Comparison of ENCODE assay signal across 12 cellular contexts in genomic region chr6:51199272-51199671, GRCh38.
"Had no signal": no experiment of that assay in that cellular context is flagged by ENCODE, and none has a peak within 500 bp of the region (broad histone marks: within the 10 kb centered on the region; RNA-seq: fewer than 3 reads in every experiment).

No MANE protein-coding gene starts in this region.

- H3K9me3 Mint-ChIP-seq: activated CD4-positive, alpha-beta T cell treated with anti-CD3 and anti-CD28 coated beads, Interleukin-2, amount 10 ng/mL, durations not matched to agents 7 days and 5 days; neural progenitor cell; stimulated activated naive CD8-positive, alpha-beta T cell treated with anti-CD3 and anti-CD28 coated beads, Interleukin-15, Interleukin-2, amounts not matched to agents 100 ng/mL and 50 ng/mL, for 24 hours had no signal

- DNase-seq: activated CD4-positive, alpha-beta T cell treated with anti-CD3 and anti-CD28 coated beads, Interleukin-2, amount 10 ng/mL, durations not matched to agents 7 days and 5 days; activated CD4-positive, CD25-positive, alpha-beta regulatory T cell; activated CD8-positive, alpha-beta memory T cell treated with anti-CD3 and anti-CD28 coated beads for 24 hours; activated naive CD4-positive, alpha-beta T cell treated with Interleukin-2 at 50 U/mL for 16 hours; hypothalamus; kidney glomerular epithelial cell; midbrain; pancreas; stimulated activated CD4-positive, alpha-beta T cell treated with anti-CD3 and anti-CD28 coated beads, Interleukin-2, amount 100 ng/mL, for 48 hours; stimulated activated CD8-positive, alpha-beta memory T cell treated with anti-CD3 and anti-CD28 coated beads, Interleukin-4, amount 100 ng/mL, for 48 hours had no signal

- ATAC-seq: pancreas had no signal

- H3K4me1 Mint-ChIP-seq: activated CD4-positive, alpha-beta T cell treated with anti-CD3 and anti-CD28 coated beads, Interleukin-2, amount 10 ng/mL, durations not matched to agents 7 days and 5 days; neural progenitor cell had no signal

- H3K4me3 Mint-ChIP-seq: activated CD4-positive, alpha-beta T cell treated with anti-CD3 and anti-CD28 coated beads, Interleukin-2, amount 10 ng/mL, durations not matched to agents 7 days and 5 days; neural progenitor cell; stimulated activated naive CD8-positive, alpha-beta T cell treated with anti-CD3 and anti-CD28 coated beads, Interleukin-15, Interleukin-2, amounts not matched to agents 100 ng/mL and 50 ng/mL, for 24 hours had no signal

- H3K27ac Mint-ChIP-seq: activated CD4-positive, alpha-beta T cell treated with anti-CD3 and anti-CD28 coated beads, Interleukin-2, amount 10 ng/mL, durations not matched to agents 7 days and 5 days; neural progenitor cell; stimulated activated naive CD8-positive, alpha-beta T cell treated with anti-CD3 and anti-CD28 coated beads, Interleukin-15, Interleukin-2, amounts not matched to agents 100 ng/mL and 50 ng/mL, for 24 hours had no signal

- H3K27me3 Mint-ChIP-seq: activated CD4-positive, alpha-beta T cell treated with anti-CD3 and anti-CD28 coated beads, Interleukin-2, amount 10 ng/mL, durations not matched to agents 7 days and 5 days; stimulated activated naive CD8-positive, alpha-beta T cell treated with anti-CD3 and anti-CD28 coated beads, Interleukin-15, Interleukin-2, amounts not matched to agents 100 ng/mL and 50 ng/mL, for 24 hours had no signal

- H3K36me3 Mint-ChIP-seq: neural progenitor cell had no signal
